Comparison of ENCODE assay signal across 1 cellular context in the genomic region with DNA sequence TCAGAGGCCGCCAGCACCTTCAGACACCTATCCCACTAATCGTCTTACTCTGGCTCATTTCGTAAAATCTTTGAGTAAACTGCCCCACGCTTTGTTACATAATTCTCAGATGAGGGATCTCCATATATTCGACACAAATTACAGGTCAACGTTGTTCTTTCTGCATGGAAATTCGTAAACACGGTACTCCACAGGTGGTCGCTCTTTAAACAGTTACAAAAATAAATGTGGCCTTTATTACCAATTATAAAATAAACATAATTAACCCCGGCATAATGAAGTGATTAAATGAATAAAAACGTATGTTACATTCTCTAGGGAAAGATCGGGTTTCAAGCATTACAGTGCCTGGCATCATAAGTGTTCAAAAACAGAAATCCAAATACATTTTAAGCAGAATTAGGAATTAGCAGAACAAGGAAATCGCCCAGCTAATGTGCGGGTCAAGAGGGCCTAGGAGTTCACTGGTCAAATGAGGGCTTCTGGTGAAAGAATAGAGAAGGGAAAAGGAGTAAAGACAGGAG.
TF ChIP-seq lines count a peak whose summit lies in the region.

No MANE protein-coding gene starts in this region.

TF ChIP-seq in HEK293, 187 proteins besides CTCF, POLR2A, EP300 and RAD21 (continued from another document and continues in another):
- TF ChIP-seq, protein P1, sequence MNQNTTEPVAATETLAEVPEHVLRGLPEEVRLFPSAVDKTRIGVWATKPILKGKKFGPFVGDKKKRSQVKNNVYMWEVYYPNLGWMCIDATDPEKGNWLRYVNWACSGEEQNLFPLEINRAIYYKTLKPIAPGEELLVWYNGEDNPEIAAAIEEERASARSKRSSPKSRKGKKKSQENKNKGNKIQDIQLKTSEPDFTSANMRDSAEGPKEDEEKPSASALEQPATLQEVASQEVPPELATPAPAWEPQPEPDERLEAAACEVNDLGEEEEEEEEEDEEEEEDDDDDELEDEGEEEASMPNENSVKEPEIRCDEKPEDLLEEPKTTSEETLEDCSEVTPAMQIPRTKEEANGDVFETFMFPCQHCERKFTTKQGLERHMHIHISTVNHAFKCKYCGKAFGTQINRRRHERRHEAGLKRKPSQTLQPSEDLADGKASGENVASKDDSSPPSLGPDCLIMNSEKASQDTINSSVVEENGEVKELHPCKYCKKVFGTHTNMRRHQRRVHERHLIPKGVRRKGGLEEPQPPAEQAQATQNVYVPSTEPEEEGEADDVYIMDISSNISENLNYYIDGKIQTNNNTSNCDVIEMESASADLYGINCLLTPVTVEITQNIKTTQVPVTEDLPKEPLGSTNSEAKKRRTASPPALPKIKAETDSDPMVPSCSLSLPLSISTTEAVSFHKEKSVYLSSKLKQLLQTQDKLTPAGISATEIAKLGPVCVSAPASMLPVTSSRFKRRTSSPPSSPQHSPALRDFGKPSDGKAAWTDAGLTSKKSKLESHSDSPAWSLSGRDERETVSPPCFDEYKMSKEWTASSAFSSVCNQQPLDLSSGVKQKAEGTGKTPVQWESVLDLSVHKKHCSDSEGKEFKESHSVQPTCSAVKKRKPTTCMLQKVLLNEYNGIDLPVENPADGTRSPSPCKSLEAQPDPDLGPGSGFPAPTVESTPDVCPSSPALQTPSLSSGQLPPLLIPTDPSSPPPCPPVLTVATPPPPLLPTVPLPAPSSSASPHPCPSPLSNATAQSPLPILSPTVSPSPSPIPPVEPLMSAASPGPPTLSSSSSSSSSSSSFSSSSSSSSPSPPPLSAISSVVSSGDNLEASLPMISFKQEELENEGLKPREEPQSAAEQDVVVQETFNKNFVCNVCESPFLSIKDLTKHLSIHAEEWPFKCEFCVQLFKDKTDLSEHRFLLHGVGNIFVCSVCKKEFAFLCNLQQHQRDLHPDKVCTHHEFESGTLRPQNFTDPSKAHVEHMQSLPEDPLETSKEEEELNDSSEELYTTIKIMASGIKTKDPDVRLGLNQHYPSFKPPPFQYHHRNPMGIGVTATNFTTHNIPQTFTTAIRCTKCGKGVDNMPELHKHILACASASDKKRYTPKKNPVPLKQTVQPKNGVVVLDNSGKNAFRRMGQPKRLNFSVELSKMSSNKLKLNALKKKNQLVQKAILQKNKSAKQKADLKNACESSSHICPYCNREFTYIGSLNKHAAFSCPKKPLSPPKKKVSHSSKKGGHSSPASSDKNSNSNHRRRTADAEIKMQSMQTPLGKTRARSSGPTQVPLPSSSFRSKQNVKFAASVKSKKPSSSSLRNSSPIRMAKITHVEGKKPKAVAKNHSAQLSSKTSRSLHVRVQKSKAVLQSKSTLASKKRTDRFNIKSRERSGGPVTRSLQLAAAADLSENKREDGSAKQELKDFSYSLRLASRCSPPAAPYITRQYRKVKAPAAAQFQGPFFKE (tag by site-specific recombination; IDR thresholded peaks at IDR 0.05; ENCODE audit: borderline replicate concordance), result no peak
- TF ChIP-seq ZBTB1 (tag by site-specific recombination; IDR thresholded peaks at IDR 0.05) (no peak), ZNF423 (tag by site-specific recombination; IDR thresholded peaks at IDR 0.05) (no peak), GLIS1 (tag by site-specific recombination; IDR thresholded peaks at IDR 0.05) (peak; percentile 79), RBAK (tag by site-specific recombination; IDR thresholded peaks at IDR 0.05) (no peak), OVOL3 (tag by site-specific recombination; IDR thresholded peaks at IDR 0.05) (peak; percentile 93), ZBTB20 (tag by site-specific recombination; IDR thresholded peaks at IDR 0.05) (no peak), ZNF747 (tag by site-specific recombination; IDR thresholded peaks at IDR 0.05) (no peak), ZNF792 (tag by site-specific recombination; IDR thresholded peaks at IDR 0.05) (no peak), ZFP3 (tag by site-specific recombination; IDR thresholded peaks at IDR 0.05; ENCODE audit: low read depth) (no peak), ZNF670 (tag by site-specific recombination; IDR thresholded peaks at IDR 0.05; ENCODE audit: low read depth) (no peak), ZNF558 (tag by site-specific recombination; IDR thresholded peaks at IDR 0.05) (no peak), ZNF768 (tag by site-specific recombination; IDR thresholded peaks at IDR 0.05) (no peak), ZNF777 (tag by site-specific recombination; IDR thresholded peaks at IDR 0.05; ENCODE audit: borderline replicate concordance) (no peak), BCL11A (tag by site-specific recombination; IDR thresholded peaks at IDR 0.05; ENCODE audit: low read depth) (peak; percentile 76; the same call in 1 of the 2 replicates), SETDB1 (IDR thresholded peaks at IDR 0.05; ENCODE audit: insufficient read length, low read length) (no peak), KLF16 (tag by site-specific recombination; IDR thresholded peaks at IDR 0.05) (no peak), ZNF433 (tag by site-specific recombination; IDR thresholded peaks at IDR 0.05; ENCODE audit: low read depth) (no peak), ZNF623 (tag by site-specific recombination; IDR thresholded peaks at IDR 0.05) (no peak), SP7 (tag by site-specific recombination; IDR thresholded peaks at IDR 0.05) (peak; percentile 73), ZFP37 (tag by site-specific recombination; IDR thresholded peaks at IDR 0.05) (0 out of 2 replicates have a peak, but pooled peaks have one; percentile 6), GLI2 (tag by site-specific recombination; IDR thresholded peaks at IDR 0.05; ENCODE audit: borderline replicate concordance, low read depth) (0 out of 2 replicates have a peak, but pooled peaks have one; percentile 41), ZSCAN30 (tag by site-specific recombination; IDR thresholded peaks at IDR 0.05) (no peak), ZBTB17 (tag by site-specific recombination; IDR thresholded peaks at IDR 0.05) (peak; percentile 91; the same call in 1 of the 2 replicates), ZNF292 (tag by site-specific recombination; IDR thresholded peaks at IDR 0.05; ENCODE audit: borderline replicate concordance, low read depth) (no peak), ZNF354C (tag by site-specific recombination; IDR thresholded peaks at IDR 0.05; ENCODE audit: borderline replicate concordance, low read depth) (no peak), HOXD13 (CRISPR knock-in tag; IDR thresholded peaks at IDR 0.05; ENCODE audit: borderline replicate concordance) (no peak), ZNF114 (tag by site-specific recombination; IDR thresholded peaks at IDR 0.05) (no peak)
- TF ChIP-seq, protein P2, sequence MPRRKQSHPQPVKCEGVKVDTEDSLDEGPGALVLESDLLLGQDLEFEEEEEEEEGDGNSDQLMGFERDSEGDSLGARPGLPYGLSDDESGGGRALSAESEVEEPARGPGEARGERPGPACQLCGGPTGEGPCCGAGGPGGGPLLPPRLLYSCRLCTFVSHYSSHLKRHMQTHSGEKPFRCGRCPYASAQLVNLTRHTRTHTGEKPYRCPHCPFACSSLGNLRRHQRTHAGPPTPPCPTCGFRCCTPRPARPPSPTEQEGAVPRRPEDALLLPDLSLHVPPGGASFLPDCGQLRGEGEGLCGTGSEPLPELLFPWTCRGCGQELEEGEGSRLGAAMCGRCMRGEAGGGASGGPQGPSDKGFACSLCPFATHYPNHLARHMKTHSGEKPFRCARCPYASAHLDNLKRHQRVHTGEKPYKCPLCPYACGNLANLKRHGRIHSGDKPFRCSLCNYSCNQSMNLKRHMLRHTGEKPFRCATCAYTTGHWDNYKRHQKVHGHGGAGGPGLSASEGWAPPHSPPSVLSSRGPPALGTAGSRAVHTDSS (tag by site-specific recombination; IDR thresholded peaks at IDR 0.05), result no peak
- TF ChIP-seq, protein P3, sequence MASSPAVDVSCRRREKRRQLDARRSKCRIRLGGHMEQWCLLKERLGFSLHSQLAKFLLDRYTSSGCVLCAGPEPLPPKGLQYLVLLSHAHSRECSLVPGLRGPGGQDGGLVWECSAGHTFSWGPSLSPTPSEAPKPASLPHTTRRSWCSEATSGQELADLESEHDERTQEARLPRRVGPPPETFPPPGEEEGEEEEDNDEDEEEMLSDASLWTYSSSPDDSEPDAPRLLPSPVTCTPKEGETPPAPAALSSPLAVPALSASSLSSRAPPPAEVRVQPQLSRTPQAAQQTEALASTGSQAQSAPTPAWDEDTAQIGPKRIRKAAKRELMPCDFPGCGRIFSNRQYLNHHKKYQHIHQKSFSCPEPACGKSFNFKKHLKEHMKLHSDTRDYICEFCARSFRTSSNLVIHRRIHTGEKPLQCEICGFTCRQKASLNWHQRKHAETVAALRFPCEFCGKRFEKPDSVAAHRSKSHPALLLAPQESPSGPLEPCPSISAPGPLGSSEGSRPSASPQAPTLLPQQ (tag by site-specific recombination; IDR thresholded peaks at IDR 0.05), result no peak
- TF ChIP-seq, protein P4, sequence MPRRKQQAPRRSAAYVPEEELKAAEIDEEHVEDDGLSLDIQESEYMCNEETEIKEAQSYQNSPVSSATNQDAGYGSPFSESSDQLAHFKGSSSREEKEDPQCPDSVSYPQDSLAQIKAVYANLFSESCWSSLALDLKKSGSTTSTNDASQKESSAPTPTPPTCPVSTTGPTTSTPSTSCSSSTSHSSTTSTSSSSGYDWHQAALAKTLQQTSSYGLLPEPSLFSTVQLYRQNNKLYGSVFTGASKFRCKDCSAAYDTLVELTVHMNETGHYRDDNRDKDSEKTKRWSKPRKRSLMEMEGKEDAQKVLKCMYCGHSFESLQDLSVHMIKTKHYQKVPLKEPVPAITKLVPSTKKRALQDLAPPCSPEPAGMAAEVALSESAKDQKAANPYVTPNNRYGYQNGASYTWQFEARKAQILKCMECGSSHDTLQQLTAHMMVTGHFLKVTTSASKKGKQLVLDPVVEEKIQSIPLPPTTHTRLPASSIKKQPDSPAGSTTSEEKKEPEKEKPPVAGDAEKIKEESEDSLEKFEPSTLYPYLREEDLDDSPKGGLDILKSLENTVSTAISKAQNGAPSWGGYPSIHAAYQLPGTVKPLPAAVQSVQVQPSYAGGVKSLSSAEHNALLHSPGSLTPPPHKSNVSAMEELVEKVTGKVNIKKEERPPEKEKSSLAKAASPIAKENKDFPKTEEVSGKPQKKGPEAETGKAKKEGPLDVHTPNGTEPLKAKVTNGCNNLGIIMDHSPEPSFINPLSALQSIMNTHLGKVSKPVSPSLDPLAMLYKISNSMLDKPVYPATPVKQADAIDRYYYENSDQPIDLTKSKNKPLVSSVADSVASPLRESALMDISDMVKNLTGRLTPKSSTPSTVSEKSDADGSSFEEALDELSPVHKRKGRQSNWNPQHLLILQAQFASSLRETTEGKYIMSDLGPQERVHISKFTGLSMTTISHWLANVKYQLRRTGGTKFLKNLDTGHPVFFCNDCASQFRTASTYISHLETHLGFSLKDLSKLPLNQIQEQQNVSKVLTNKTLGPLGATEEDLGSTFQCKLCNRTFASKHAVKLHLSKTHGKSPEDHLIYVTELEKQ (tag by site-specific recombination; IDR thresholded peaks at IDR 0.05; ENCODE audit: borderline replicate concordance), result no peak
- TF ChIP-seq, protein P5, sequence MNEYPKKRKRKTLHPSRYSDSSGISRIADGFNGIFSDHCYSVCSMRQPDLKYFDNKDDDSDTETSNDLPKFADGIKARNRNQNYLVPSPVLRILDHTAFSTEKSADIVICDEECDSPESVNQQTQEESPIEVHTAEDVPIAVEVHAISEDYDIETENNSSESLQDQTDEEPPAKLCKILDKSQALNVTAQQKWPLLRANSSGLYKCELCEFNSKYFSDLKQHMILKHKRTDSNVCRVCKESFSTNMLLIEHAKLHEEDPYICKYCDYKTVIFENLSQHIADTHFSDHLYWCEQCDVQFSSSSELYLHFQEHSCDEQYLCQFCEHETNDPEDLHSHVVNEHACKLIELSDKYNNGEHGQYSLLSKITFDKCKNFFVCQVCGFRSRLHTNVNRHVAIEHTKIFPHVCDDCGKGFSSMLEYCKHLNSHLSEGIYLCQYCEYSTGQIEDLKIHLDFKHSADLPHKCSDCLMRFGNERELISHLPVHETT (tag by site-specific recombination; IDR thresholded peaks at IDR 0.05), result no peak
- TF ChIP-seq, protein P6, sequence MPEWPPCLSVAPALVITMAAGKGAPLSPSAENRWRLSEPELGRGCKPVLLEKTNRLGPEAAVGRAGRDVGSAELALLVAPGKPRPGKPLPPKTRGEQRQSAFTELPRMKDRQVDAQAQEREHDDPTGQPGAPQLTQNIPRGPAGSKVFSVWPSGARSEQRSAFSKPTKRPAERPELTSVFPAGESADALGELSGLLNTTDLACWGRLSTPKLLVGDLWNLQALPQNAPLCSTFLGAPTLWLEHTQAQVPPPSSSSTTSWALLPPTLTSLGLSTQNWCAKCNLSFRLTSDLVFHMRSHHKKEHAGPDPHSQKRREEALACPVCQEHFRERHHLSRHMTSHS (tag by site-specific recombination; IDR thresholded peaks at IDR 0.05), result no peak
- TF ChIP-seq, protein P7, sequence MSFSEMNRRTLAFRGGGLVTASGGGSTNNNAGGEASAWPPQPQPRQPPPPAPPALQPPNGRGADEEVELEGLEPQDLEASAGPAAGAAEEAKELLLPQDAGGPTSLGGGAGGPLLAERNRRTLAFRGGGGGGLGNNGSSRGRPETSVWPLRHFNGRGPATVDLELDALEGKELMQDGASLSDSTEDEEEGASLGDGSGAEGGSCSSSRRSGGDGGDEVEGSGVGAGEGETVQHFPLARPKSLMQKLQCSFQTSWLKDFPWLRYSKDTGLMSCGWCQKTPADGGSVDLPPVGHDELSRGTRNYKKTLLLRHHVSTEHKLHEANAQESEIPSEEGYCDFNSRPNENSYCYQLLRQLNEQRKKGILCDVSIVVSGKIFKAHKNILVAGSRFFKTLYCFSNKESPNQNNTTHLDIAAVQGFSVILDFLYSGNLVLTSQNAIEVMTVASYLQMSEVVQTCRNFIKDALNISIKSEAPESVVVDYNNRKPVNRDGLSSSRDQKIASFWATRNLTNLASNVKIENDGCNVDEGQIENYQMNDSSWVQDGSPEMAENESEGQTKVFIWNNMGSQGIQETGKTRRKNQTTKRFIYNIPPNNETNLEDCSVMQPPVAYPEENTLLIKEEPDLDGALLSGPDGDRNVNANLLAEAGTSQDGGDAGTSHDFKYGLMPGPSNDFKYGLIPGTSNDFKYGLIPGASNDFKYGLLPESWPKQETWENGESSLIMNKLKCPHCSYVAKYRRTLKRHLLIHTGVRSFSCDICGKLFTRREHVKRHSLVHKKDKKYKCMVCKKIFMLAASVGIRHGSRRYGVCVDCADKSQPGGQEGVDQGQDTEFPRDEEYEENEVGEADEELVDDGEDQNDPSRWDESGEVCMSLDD (tag by site-specific recombination; IDR thresholded peaks at IDR 0.05), result no peak
- TF ChIP-seq, protein P8, sequence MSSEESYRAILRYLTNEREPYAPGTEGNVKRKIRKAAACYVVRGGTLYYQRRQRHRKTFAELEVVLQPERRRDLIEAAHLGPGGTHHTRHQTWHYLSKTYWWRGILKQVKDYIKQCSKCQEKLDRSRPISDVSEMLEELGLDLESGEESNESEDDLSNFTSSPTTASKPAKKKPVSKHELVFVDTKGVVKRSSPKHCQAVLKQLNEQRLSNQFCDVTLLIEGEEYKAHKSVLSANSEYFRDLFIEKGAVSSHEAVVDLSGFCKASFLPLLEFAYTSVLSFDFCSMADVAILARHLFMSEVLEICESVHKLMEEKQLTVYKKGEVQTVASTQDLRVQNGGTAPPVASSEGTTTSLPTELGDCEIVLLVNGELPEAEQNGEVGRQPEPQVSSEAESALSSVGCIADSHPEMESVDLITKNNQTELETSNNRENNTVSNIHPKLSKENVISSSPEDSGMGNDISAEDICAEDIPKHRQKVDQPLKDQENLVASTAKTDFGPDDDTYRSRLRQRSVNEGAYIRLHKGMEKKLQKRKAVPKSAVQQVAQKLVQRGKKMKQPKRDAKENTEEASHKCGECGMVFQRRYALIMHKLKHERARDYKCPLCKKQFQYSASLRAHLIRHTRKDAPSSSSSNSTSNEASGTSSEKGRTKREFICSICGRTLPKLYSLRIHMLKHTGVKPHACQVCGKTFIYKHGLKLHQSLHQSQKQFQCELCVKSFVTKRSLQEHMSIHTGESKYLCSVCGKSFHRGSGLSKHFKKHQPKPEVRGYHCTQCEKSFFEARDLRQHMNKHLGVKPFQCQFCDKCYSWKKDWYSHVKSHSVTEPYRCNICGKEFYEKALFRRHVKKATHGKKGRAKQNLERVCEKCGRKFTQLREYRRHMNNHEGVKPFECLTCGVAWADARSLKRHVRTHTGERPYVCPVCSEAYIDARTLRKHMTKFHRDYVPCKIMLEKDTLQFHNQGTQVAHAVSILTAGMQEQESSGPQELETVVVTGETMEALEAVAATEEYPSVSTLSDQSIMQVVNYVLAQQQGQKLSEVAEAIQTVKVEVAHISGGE (tag by site-specific recombination; conservative IDR thresholded peaks at IDR 0.05; ENCODE audit: low read depth), result no peak
